In the genomic region with DNA sequence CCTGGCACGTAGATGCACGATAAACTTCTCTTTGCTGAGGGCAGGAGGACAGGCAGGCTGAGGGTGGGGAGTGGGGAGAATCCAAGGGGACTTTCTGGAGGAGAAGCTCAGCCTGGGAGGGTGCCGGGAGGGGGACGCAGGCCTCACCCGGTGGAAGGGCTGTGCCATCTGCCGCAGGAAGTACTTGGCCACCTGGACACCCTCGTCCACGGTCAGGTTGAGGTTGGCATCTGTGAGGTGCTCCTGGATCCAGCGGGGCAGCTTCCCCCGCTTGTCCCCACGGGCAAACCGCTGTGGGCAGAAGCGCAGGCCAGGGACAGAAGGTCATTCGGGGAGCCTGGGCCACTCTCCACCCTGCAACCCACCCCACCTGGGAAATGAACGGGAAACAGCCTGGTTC, we compare ENCODE assay signal across 1 cellular context.
TF ChIP-seq lines count a peak whose summit lies in the region.

No MANE protein-coding gene starts in this region.

TF ChIP-seq in HepG2, 621 proteins besides CTCF, POLR2A, EP300 and RAD21:
- TF ChIP-seq AGO2 (optimal IDR thresholded peaks at IDR 0.05; ENCODE audit: low read depth, low read length) (peak; percentile 8), ZNF343 (CRISPR knock-in tag; IDR thresholded peaks at IDR 0.05) (no peak), ZNF746 (CRISPR knock-in tag; IDR thresholded peaks at IDR 0.05) (no peak)
